Comparison of ENCODE assay signal across 8 cellular contexts in genomic region chr12:53726946-53727309, GRCh38. TPM values are rescaled to one million over a fixed set of nuclear protein-coding genes. Genes with fewer than 3 reads are reported as not detected.
DNase-seq lines count a peak whose midpoint lies in the region; ATAC-seq and TF ChIP-seq lines count a peak whose summit lies in the region.

No MANE protein-coding gene starts in this region.

- peak; percentile 1 for ATAC-seq in GM19455 (IDR thresholded peaks at IDR 0.05; ENCODE audit: unreplicated experiment)
- ATAC-seq in PC-3: peak; percentile 18; the same call in 1 of the 2 replicates
- ATAC-seq in GM19467 (IDR thresholded peaks at IDR 0.05; ENCODE audit: unreplicated experiment): no peak
- no peak for ATAC-seq in HG02759 (IDR thresholded peaks at IDR 0.05; ENCODE audit: unreplicated experiment)

- intact Hi-C loops in PC-3 (cut with micrococcal nuclease): loop anchor here (1.0 kb wide), 1 partner anchor 211 kb away; the partner anchor contains the start of gene HOXC13

- CTCF ChIA-PET in PC-3 (lab: Charles Lee): interaction anchor here (0.5 kb wide), 1 partner anchor 282 kb away, joined by 15 read pairs; the partner anchor contains the start of gene HOXC8

- peaks cover 16% of the 10 kb centered on the region for H3K4me1 ChIP-seq in PC-3 (ENCODE audit: insufficient read depth, low read length)
- H3K4me1 ChIP-seq in osteoblast (ENCODE audit: insufficient read depth, low read length): peaks cover 22% of the 10 kb centered on the region

- H3K4me3 ChIP-seq in PC-3 (ENCODE audit: low read length) (peak overlapping the region; percentile 77), epithelial cell of proximal tubule (ENCODE audit: low read depth, low read length) (peak overlapping the region; percentile 90), osteoblast (ENCODE audit: insufficient read depth, low read length) (peak overlapping the region; percentile 77)

- H3K27ac ChIP-seq in PC-3 (ENCODE audit: low read length) (no peak overlapping the region), osteoblast (ENCODE audit: low read depth, low read length) (peak overlapping the region; percentile 58)

- no peaks in the 10 kb centered on the region for H3K36me3 ChIP-seq in PC-3 (ENCODE audit: low read depth, low read length)
- peaks cover 30% of the 10 kb centered on the region for H3K36me3 ChIP-seq in osteoblast (ENCODE audit: insufficient read depth, low read length)

- H3K27me3 ChIP-seq in PC-3 (ENCODE audit: low read length) (no peaks in the 10 kb centered on the region), osteoblast (ENCODE audit: insufficient read depth, low read length) (peaks cover 5% of the 10 kb centered on the region)

- no peak for TF ChIP-seq CTCF in PC-3 (conservative IDR thresholded peaks at IDR 0.05; ENCODE audit: low read depth, low read length)
- TF ChIP-seq CTCF in epithelial cell of proximal tubule (conservative IDR thresholded peaks at IDR 0.05; ENCODE audit: low read depth, low read length): no peak
- no peak for TF ChIP-seq CTCF in osteoblast (IDR thresholded peaks at IDR 0.05; ENCODE audit: extremely low read depth, low read depth, low read length)

- H3K79me2 ChIP-seq in PC-3 (ENCODE audit: low read length) (no peaks in the 10 kb centered on the region), osteoblast (ENCODE audit: insufficient read depth, low read length) (peaks cover 19% of the 10 kb centered on the region)

- no peaks in the 10 kb centered on the region for H3K9me2 ChIP-seq in PC-3 (replicated peaks; ENCODE audit: low read length)

- peak overlapping the region; percentile 87 for H2AFZ ChIP-seq in PC-3 (ENCODE audit: low read length)
- peak overlapping the region; percentile 79 for H2AFZ ChIP-seq in osteoblast (ENCODE audit: low read length)

- BruUV-seq in PC-3 (replicated peaks; lab: Mats Ljungman, UMichigan): TSS peak; percentile 81

- peak overlapping the region; percentile 32; the same call in 1 of the 2 replicates for H3K9ac ChIP-seq in PC-3 (ENCODE audit: low read length)

- H3F3A ChIP-seq in PC-3 (ENCODE audit: low read length, unreplicated experiment): no peaks in the 10 kb centered on the region

- DNase-seq in PC-3 (peak; percentile 17), epithelial cell of proximal tubule (ENCODE audit: low read depth) (no peak), osteoblast (ENCODE audit: insufficient read length, low spot score, missing footprints) (no peak), NCI-H2029 (lab: John Stamatoyannopoulos, UW) (no peak), DMS114 treated with DMSO at 0.1 percent for 48 hours (lab: John Stamatoyannopoulos, UW; ENCODE audit: unreplicated experiment) (no peak)

- H3K4me2 ChIP-seq in PC-3 (ENCODE audit: low read length) (peak overlapping the region; percentile 97), osteoblast (ENCODE audit: insufficient read depth, low read length) (peak overlapping the region; percentile 94)

- H4K20me1 ChIP-seq in PC-3 (ENCODE audit: low read length) (no peaks in the 10 kb centered on the region), osteoblast (ENCODE audit: insufficient read depth, low read length) (peaks cover 6% of the 10 kb centered on the region)

- POLR2A ChIA-PET in PC-3 (lab: Charles Lee; ENCODE audit: unreplicated experiment): no interaction called here

- no peaks in the 10 kb centered on the region for H3K9me3 ChIP-seq in PC-3 (ENCODE audit: low read length)
- H3K9me3 ChIP-seq in osteoblast (ENCODE audit: low read depth, low read length): no peaks in the 10 kb centered on the region

RNA-seq across cellular contexts. Expression of gene CALCOCO1, which starts 0.3 kb away (rescaled TPM):
- total RNA-seq in PC-3 (2014; rRNA removed): 20.4 and 30.6 TPM in 2 replicates
- 16.8 and 41.2 TPM in 2 replicates for total RNA-seq in epithelial cell of proximal tubule
- 167 and 174 TPM in 2 replicates for total RNA-seq in osteoblast

RNA-seq across cellular contexts. Expression of gene CISTR, which starts 24.9 kb away (rescaled TPM):
- not detected in 2 replicates for total RNA-seq in PC-3 (2014; rRNA removed)
- total RNA-seq in epithelial cell of proximal tubule: not detected in 2 replicates
- not detected in 2 replicates for total RNA-seq in osteoblast

RNA-seq across cellular contexts. Expression of gene ATP5MC2, which starts 51.0 kb away (rescaled TPM):
- total RNA-seq in PC-3 (2014; rRNA removed): 244 and 322 TPM in 2 replicates
- total RNA-seq in epithelial cell of proximal tubule: 311 and 313 TPM in 2 replicates
- 93.1 and 95.9 TPM in 2 replicates for total RNA-seq in osteoblast

Comparison
In these comparisons a context has a peak if more than half of its experiments do, and no peak if none do; other contexts are left out.
1. ATAC-seq: peak in GM19455 (single experiment) and PC-3 (single experiment); none in GM19467 (single experiment) and HG02759 (single experiment).
2. Peak in every context shown above with its lines, with median percentiles within 50 percentile points of each other: H3K4me3 ChIP-seq.